Comparison of ENCODE assay signal across 16 cellular contexts in genomic region chr5:135211083-135211790, GRCh38.
A peak's percentile ranks its signal among the peaks of the same experiment; 100 is the strongest.
DNase-seq lines count a peak whose midpoint lies in the region; ATAC-seq, FAIRE-seq and TF ChIP-seq lines count a peak whose summit lies in the region.
"Had no signal": no experiment of that assay in that cellular context is flagged by ENCODE, and none has a peak within 500 bp of the region (broad histone marks: within the 10 kb centered on the region; RNA-seq: fewer than 3 reads in every experiment).

No MANE protein-coding gene starts in this region.

- no peak overlapping the region for H2AFZ ChIP-seq in smooth muscle cell (ENCODE audit: low read depth)

- H3K4me1 ChIP-seq in smooth muscle cell (ENCODE audit: low read depth): peaks cover 15% of the 10 kb centered on the region
- H3K4me1 ChIP-seq: HAP-1, tibial nerve had no signal

- FAIRE-seq in urothelium cell line (lab: Jason Lieb, UNC): no peak

- peak overlapping the region; percentile 65 for H3K4me2 ChIP-seq in smooth muscle cell

- no peaks in the 10 kb centered on the region for H3K36me3 ChIP-seq in smooth muscle cell (ENCODE audit: low read depth)
- H3K36me3 ChIP-seq: HAP-1, tibial nerve had no signal

- H3K9me3 ChIP-seq in smooth muscle cell (replicated peaks; ENCODE audit: low read depth): no peaks in the 10 kb centered on the region
- H3K9me3 ChIP-seq: HAP-1, tibial nerve had no signal

- no peaks in the 10 kb centered on the region for H3K27me3 ChIP-seq in smooth muscle cell (ENCODE audit: low read depth)
- H3K27me3 ChIP-seq: tibial nerve had no signal

- no peaks in the 10 kb centered on the region for H3K79me2 ChIP-seq in smooth muscle cell (ENCODE audit: low read depth)

- no peak for ATAC-seq in GM18858 (IDR thresholded peaks at IDR 0.05; ENCODE audit: unreplicated experiment)
- ATAC-seq: left colon, natural killer cell had no signal

- H3F3A ChIP-seq in smooth muscle cell (ENCODE audit: low read depth): peaks cover 29% of the 10 kb centered on the region

- H3K4me3 ChIP-seq in smooth muscle cell: no peak overlapping the region
- H3K4me3 ChIP-seq: HAP-1, tibial nerve had no signal

- WGBS in smooth muscle cell (ENCODE audit: low lambda C conversion rate): 57% methylated on average over 9 of the region's 9 CpGs

- H4K20me1 ChIP-seq in smooth muscle cell (ENCODE audit: low read depth): no peaks in the 10 kb centered on the region

- no peak overlapping the region for H3K9ac ChIP-seq in smooth muscle cell (ENCODE audit: low read depth)

- H3K27ac ChIP-seq in smooth muscle cell (ENCODE audit: low read depth): peak overlapping the region; percentile 50
- H3K27ac ChIP-seq: tibial nerve had no signal

- no peak for TF ChIP-seq CTCF in smooth muscle cell (IDR thresholded peaks at IDR 0.05; ENCODE audit: borderline replicate concordance, insufficient read depth, poor library complexity, severe bottlenecking)

- peak; percentile 64 for DNase-seq in EH (ENCODE audit: low read depth)
- DNase-seq in NCI-H2171 treated with DMSO at 0.1 percent for 48 hours (lab: John Stamatoyannopoulos, UW): peak; percentile 74
- peak; percentile 68 for DNase-seq in fibroblast of peridontal ligament (ENCODE audit: extremely low read depth)
- DNase-seq in smooth muscle cell (lab: John Stamatoyannopoulos, UW; ENCODE audit: unreplicated experiment): no peak
- no peak for DNase-seq in NCI-H187 (lab: John Stamatoyannopoulos, UW)
- no peak for DNase-seq in urothelium cell line (ENCODE audit: low spot score)
- DNase-seq: left colon; natural killer cell; NCI-H1105 treated with DMSO at 0.1 percent for 48 hours; NCI-H345; stimulated activated CD4-positive, alpha-beta T cell treated with anti-CD3 and anti-CD28 coated beads, Interleukin-2, amount 100 ng/mL, for 48 hours; stimulated activated CD8-positive, alpha-beta memory T cell treated with anti-CD3 and anti-CD28 coated beads, Interleukin-4, amount 100 ng/mL, for 48 hours; T-helper 9 cell had no signal

Comparison
In these comparisons a context has a peak if more than half of its experiments do, and no peak if none do; other contexts are left out.
1. DNase-seq: peak in EH (single experiment), NCI-H2171 treated with DMSO at 0.1 percent for 48 hours (single experiment) and fibroblast of peridontal ligament (single experiment); none in smooth muscle cell (single experiment), NCI-H187 (0 of 2) and urothelium cell line (single experiment).